In the genomic region with DNA sequence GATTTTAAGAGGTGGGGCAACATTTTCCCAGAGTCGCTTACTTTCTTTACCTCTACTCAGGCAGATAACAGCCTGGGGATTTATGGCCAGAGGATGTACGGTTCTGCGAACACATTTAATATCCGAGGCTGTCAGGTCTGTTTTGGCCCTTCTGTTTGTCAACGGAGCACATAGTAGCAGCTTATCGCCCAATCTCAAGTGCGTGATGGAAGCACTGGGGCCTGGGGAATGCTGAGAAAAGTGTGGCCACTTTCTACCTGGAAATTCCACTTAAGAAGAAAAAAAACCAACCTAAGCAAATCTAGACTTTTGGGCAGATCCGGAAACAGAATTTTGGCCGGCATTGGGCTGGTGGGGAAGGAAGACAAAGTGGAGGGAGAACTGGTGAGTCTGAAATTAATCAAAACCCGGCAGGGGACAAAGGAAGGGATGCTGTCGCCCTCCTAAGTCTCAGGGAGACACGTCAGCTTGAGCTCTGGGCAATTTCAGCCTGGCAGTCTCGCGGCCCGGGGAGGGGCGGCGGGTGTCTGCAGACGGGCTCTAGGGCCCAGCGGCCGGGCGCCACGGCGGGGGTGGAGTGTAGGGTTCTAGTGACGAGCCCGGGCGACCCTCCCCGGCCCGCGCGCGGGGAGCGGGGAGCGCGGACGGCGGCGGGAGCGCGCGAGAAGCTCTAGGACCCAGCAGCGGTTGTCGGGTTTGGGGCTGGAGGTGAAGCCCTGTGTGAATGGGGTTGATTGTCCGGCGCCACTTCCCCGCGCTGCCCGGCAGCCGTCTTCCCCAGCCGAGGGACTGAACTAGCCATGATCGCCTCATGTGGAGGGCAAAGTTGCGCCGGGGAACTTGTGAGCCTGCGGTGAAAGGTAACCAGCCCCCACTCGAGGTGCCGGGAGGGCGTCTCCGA, we compare ENCODE assay signal across 8 cellular contexts. TPM values are rescaled to one million over a fixed set of nuclear protein-coding genes. Genes with fewer than 3 reads are reported as not detected.
DNase-seq lines count a peak whose midpoint lies in the region; ATAC-seq and TF ChIP-seq lines count a peak whose summit lies in the region.

A gene with protein sequence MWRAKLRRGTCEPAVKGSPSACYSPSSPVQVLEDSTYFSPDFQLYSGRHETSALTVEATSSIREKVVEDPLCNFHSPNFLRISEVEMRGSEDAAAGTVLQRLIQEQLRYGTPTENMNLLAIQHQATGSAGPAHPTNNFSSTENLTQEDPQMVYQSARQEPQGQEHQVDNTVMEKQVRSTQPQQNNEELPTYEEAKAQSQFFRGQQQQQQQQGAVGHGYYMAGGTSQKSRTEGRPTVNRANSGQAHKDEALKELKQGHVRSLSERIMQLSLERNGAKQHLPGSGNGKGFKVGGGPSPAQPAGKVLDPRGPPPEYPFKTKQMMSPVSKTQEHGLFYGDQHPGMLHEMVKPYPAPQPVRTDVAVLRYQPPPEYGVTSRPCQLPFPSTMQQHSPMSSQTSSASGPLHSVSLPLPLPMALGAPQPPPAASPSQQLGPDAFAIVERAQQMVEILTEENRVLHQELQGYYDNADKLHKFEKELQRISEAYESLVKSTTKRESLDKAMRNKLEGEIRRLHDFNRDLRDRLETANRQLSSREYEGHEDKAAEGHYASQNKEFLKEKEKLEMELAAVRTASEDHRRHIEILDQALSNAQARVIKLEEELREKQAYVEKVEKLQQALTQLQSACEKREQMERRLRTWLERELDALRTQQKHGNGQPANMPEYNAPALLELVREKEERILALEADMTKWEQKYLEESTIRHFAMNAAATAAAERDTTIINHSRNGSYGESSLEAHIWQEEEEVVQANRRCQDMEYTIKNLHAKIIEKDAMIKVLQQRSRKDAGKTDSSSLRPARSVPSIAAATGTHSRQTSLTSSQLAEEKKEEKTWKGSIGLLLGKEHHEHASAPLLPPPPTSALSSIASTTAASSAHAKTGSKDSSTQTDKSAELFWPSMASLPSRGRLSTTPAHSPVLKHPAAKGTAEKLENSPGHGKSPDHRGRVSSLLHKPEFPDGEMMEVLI (plus strand): TSS at position 656 of the 901 bp plus-strand sequence. CDS start 156 bp downstream, at position 812.

- peak; percentile 95 for DNase-seq in D341Med (ENCODE audit: low spot score)
- DNase-seq in GM20000 (ENCODE audit: low spot score), result peak; percentile 80
- peak; percentile 49 for DNase-seq in HuH-7.5 (ENCODE audit: low spot score)
- peak; percentile 23 to 80 (median 69) for DNase-seq in Peyer's patch
- DNase-seq in MCF 10A (ENCODE audit: unreplicated experiment), result peak; percentile 83
- DNase-seq in iPS DF 4.7 (ENCODE audit: extremely low read depth, low spot score), result peak; percentile 53

- H3K4me1 ChIP-seq in Peyer's patch, result peaks cover 0 to 9% (median 4%) of the 10 kb centered on the region in 4 donors
- H3K4me1 ChIP-seq in rectal smooth muscle tissue (ENCODE audit: control insufficient read depth, insufficient read depth, low read length), result peaks cover 34% of the 10 kb centered on the region

- peaks cover 32% of the 10 kb centered on the region for H3K4me1 Mint-ChIP-seq in MCF 10A (ENCODE audit: insufficient read depth, unreplicated experiment)

- H3K4me3 Mint-ChIP-seq in MCF 10A (ENCODE audit: unreplicated experiment), result peak within 1 kb of the TSS; percentile 89

- H3K4me3 ChIP-seq in Peyer's patch (peak within 1 kb of the TSS; percentile 48 to 70 (median 58)), rectal smooth muscle tissue (ENCODE audit: low read length) (peak within 1 kb of the TSS; percentile 75)

- BruUV-seq in MCF 10A (replicated peaks; lab: Mats Ljungman, UMichigan), result no TSS peak

- no peak for ATAC-seq in HG03520 (IDR thresholded peaks at IDR 0.05; ENCODE audit: unreplicated experiment)

- no peaks in the 10 kb centered on the region for H3K36me3 ChIP-seq in Peyer's patch
- H3K36me3 ChIP-seq in rectal smooth muscle tissue (ENCODE audit: control insufficient read depth, insufficient read depth, low read length), result no peaks in the 10 kb centered on the region

- intact Hi-C loops in MCF 10A (cut with micrococcal nuclease), result loop anchor here (2.0 to 10.0 kb wide), 3 partner anchors 21 to 387 kb away; no protein-coding TSS in a partner anchor

- H3K27ac ChIP-seq in Peyer's patch (peak within 1 kb of the TSS; percentile 71 to 93 (median 82)), rectal smooth muscle tissue (ENCODE audit: low read depth, low read length) (peak within 1 kb of the TSS; percentile 94)

- no peak for TF ChIP-seq CTCF in GM20000 (IDR thresholded peaks at IDR 0.05; ENCODE audit: extremely low read depth, missing control alignments)
- TF ChIP-seq CTCF in Peyer's patch (IDR thresholded peaks at IDR 0.05), result no peak
- no peak for TF ChIP-seq CTCF in MCF 10A (IDR thresholded peaks at IDR 0.05; ENCODE audit: unreplicated experiment)

- no peaks in the 10 kb centered on the region for H3K9me3 Mint-ChIP-seq in MCF 10A (ENCODE audit: unreplicated experiment)

- no peaks in the 10 kb centered on the region for H3K9me3 ChIP-seq in Peyer's patch

- POLR2A ChIA-PET in MCF 10A (lab: Yijun Ruan, JAX), result interaction anchor here (0.5 to 5.7 kb wide), 24 partner anchors 8 to 322 kb away, joined by 3 to 62 read pairs (median 4); partner anchors contain the start of genes ENDOD1 and SRSF8

- H3K27me3 ChIP-seq in Peyer's patch (no peaks in the 10 kb centered on the region), rectal smooth muscle tissue (ENCODE audit: control insufficient read depth, insufficient read depth, low read length) (no peaks in the 10 kb centered on the region)

- peak within 1 kb of the TSS; percentile 90 for H3K27ac Mint-ChIP-seq in MCF 10A (ENCODE audit: low read depth, unreplicated experiment)

- no peaks in the 10 kb centered on the region for H3K27me3 Mint-ChIP-seq in MCF 10A (ENCODE audit: insufficient read depth, unreplicated experiment)

- peak in 1 of 2 donors; percentile 17 for TF ChIP-seq POLR2A in Peyer's patch (IDR thresholded peaks at IDR 0.05)

- CTCF ChIA-PET in MCF 10A (lab: Yijun Ruan, JAX), result interaction anchor here (0.7 to 4.4 kb wide), 5 partner anchors 12 to 193 kb away, joined by 3 to 25 read pairs (median 3); no protein-coding TSS in a partner anchor

- H3K9ac ChIP-seq in rectal smooth muscle tissue (ENCODE audit: low read length), result peak within 1 kb of the TSS; percentile 74

- H3K36me3 Mint-ChIP-seq in MCF 10A (ENCODE audit: insufficient read depth, unreplicated experiment), result peaks cover 6% of the 10 kb centered on the region

RNA-seq across cellular contexts. Expression of the gene that starts here (rescaled TPM):
- total RNA-seq in Peyer's patch (10 to 100 TPM in 1 of 4 donors, 1 to 10 TPM in 3; 2.5 to 19.0 (median 7.2) TPM), MCF 10A (2022) (76.6 and 77.0 TPM in 2 replicates)
